In the genomic region with DNA sequence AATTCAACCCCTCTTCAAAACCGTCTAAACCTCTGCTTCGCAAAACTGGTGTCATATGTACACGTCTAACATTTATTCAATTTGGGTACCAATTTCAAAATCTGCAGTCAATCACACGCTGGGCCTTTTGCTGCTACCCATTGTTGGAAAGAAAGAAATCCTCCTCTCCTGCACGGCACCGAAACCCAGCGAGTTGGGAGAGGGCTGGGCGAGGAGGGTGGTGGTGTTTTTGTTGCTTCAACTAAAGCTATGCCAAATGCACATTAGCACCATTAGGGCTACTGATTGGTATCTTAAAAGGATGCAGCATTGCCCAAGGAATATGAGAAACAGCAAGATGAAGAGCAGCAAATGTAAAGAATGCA, we compare ENCODE assay signal across 1 cellular context.
TF ChIP-seq lines count a peak whose summit lies in the region.

No MANE protein-coding gene starts in this region.

TF ChIP-seq in H1, 55 proteins besides CTCF, POLR2A, EP300 and RAD21:
- TF ChIP-seq CREB1 (IDR thresholded peaks at IDR 0.05) (no peak), JUND (IDR thresholded peaks at IDR 0.05; ENCODE audit: low read length) (no peak), SUZ12 (IDR thresholded peaks at IDR 0.05; ENCODE audit: low read length) (0 out of 2 replicates have a peak, but pooled peaks have one; percentile 12)
